In genomic region chr16:2884041-2884451, GRCh38 we compare ENCODE assay signal across 1 cellular context.
TF ChIP-seq lines count a peak whose summit lies in the region.

No MANE protein-coding gene starts in this region.

TF ChIP-seq in H1, 55 proteins besides CTCF, POLR2A, EP300 and RAD21:
- TF ChIP-seq MAFK (IDR thresholded peaks at IDR 0.05; ENCODE audit: low read depth, low read length) (no peak), CBX8 (IDR thresholded peaks at IDR 0.05; ENCODE audit: borderline replicate concordance, low read depth, low read length) (no peak), BCL11A (IDR thresholded peaks at IDR 0.05; ENCODE audit: low read depth in 2 of 2, low read length in 2 of 2) (no peak)
